In genomic region chr4:120725639-120726585, GRCh38 we compare ENCODE assay signal across 20 cellular contexts.
A peak's percentile ranks its signal among the peaks of the same experiment; 100 is the strongest.
DNase-seq lines count a peak whose midpoint lies in the region; ATAC-seq, FAIRE-seq and TF ChIP-seq lines count a peak whose summit lies in the region.
"Had no signal": no experiment of that assay in that cellular context is flagged by ENCODE, and none has a peak within 500 bp of the region (broad histone marks: within the 10 kb centered on the region; RNA-seq: fewer than 3 reads in every experiment).

No MANE protein-coding gene starts in this region.

- H3K23ac ChIP-seq in IMR-90 (ENCODE audit: low read depth, low read length) = no peak overlapping the region

- H3K9me3 Mint-ChIP-seq in GM23338 (no peaks in the 10 kb centered on the region), nephron (no peaks in the 10 kb centered on the region)

- H3K18ac ChIP-seq in IMR-90 (ENCODE audit: low read depth, low read length) = no peak overlapping the region

- no peak overlapping the region for H2BK20ac ChIP-seq in IMR-90 (ENCODE audit: low read depth, low read length)

- H2BK120ac ChIP-seq in IMR-90 (ENCODE audit: low read depth, low read length) = no peak overlapping the region

- no peak for FAIRE-seq in HepG2 (lab: Jason Lieb, UNC)
- FAIRE-seq: H54, HTR-8/SVneo had no signal

- no peak overlapping the region for H3K4me3 ChIP-seq in GM23338
- no peak overlapping the region for H3K4me3 ChIP-seq in IMR-90 (ENCODE audit: insufficient read depth, low read depth, low read length)
- H3K4me3 ChIP-seq in endocrine pancreas (ENCODE audit: control insufficient read depth, insufficient read depth, low read length) = no peak overlapping the region
- no peak overlapping the region for H3K4me3 ChIP-seq in HepG2 (replicated peaks in 1 of 3; ENCODE audit: insufficient read depth in 1 of 3, low read depth in 2 of 3, low read length in 3 of 3)
- no peak overlapping the region for H3K4me3 ChIP-seq in uterus
- H3K4me3 ChIP-seq: SK-N-MC had no signal

- POLR2A ChIA-PET in IMR-90 (lab: Charles Lee; ENCODE audit: unreplicated experiment) (no interaction called here), HepG2 (lab: Yijun Ruan, JAX) (no interaction called here)

- H3K27ac Mint-ChIP-seq in GM23338 = peak overlapping the region; percentile 12; the same call in 1 of the 2 replicates
- peak overlapping the region; percentile 7 to 37 (median 31) for H3K27ac Mint-ChIP-seq in nephron

- H3K4ac ChIP-seq in IMR-90 (ENCODE audit: low read depth, low read length) = no peak overlapping the region

- H3K9me1 ChIP-seq in IMR-90 (ENCODE audit: insufficient read depth, low read length) = peaks cover 3% of the 10 kb centered on the region; the same call in 1 of the 2 replicates

- H2AFZ ChIP-seq in GM23338 (no peak overlapping the region), IMR-90 (replicated peaks; ENCODE audit: low read length, poor library complexity) (no peak overlapping the region), HepG2 (ENCODE audit: low read length) (no peak overlapping the region)

- H3K9me3 ChIP-seq in IMR-90 (ENCODE audit: control insufficient read depth, insufficient read depth, low read length) (no peaks in the 10 kb centered on the region), endocrine pancreas (ENCODE audit: control insufficient read depth, low read length) (no peaks in the 10 kb centered on the region), HepG2 (ENCODE audit: low read length) (no peaks in the 10 kb centered on the region), uterus (no peaks in the 10 kb centered on the region)

- H2BK5ac ChIP-seq in IMR-90 (ENCODE audit: low read depth, low read length, poor library complexity, severe bottlenecking) = no peak overlapping the region

- DNase-seq in GM23338 (ENCODE audit: low spot score) (no peak), IMR-90 (no peak), HepG2 (ENCODE audit: low spot score) (no peak), NCI-H1436 (lab: John Stamatoyannopoulos, UW) (no peak), uterus (no peak)
- DNase-seq: ACHN, COR-L47, DMS153, NCI-H1436 treated with DMSO at 0.1 percent for 48 hours, NCI-H2081 treated with DMSO at 0.1 percent for 48 hours, NCI-H510A, NCI-H774 had no signal

- H4K8ac ChIP-seq in IMR-90 (ENCODE audit: low read depth in 2 of 2, low read length in 2 of 2) = no peak overlapping the region

- intact Hi-C loops in IMR-90 (cut with micrococcal nuclease) = no loop called here
- intact Hi-C loops in HepG2 (cut with micrococcal nuclease; ENCODE audit: unreplicated experiment) = no loop called here
- intact Hi-C loops in uterus (cut with DNase I; ENCODE audit: low total_unique reads) = no loop called here

- H3K79me2 ChIP-seq in GM23338 (replicated peaks; ENCODE audit: insufficient read depth) (no peaks in the 10 kb centered on the region), HepG2 (ENCODE audit: insufficient read depth, low read length) (no peaks in the 10 kb centered on the region)

- H3K14ac ChIP-seq in IMR-90 (replicated peaks; ENCODE audit: low read depth, low read length) = no peak overlapping the region

- H4K20me1 ChIP-seq in GM23338 (replicated peaks; ENCODE audit: insufficient read depth) (no peaks in the 10 kb centered on the region), IMR-90 (ENCODE audit: insufficient read depth, low read length) (no peaks in the 10 kb centered on the region), HepG2 (ENCODE audit: insufficient read depth, low read length) (no peaks in the 10 kb centered on the region)

- TF ChIP-seq RAD21 in IMR-90 (IDR thresholded peaks at IDR 0.05; ENCODE audit: low read length) (no peak), HepG2 (CRISPR knock-in tag; IDR thresholded peaks at IDR 0.05) (no peak)

- H2AK9ac ChIP-seq in IMR-90 (replicated peaks; ENCODE audit: low read depth, low read length, poor library complexity) = no peak overlapping the region

- H3K79me1 ChIP-seq in IMR-90 (ENCODE audit: low read depth in 1 of 2, low read length in 2 of 2) = no peaks in the 10 kb centered on the region

- peaks cover 3% of the 10 kb centered on the region for H3K27me3 Mint-ChIP-seq in GM23338 (ENCODE audit: insufficient read depth, low read depth, poor library complexity)
- H3K27me3 Mint-ChIP-seq in nephron (ENCODE audit: low read depth) = no peaks in the 10 kb centered on the region

- H3K27ac ChIP-seq in GM23338 (ENCODE audit: low read depth) (no peak overlapping the region), IMR-90 (ENCODE audit: insufficient read depth, low read length) (no peak overlapping the region), HepG2 (ENCODE audit: extremely low read length, insufficient read depth, low read length) (no peak overlapping the region), uterus (no peak overlapping the region)
- H3K27ac ChIP-seq: HL-60, SK-N-MC had no signal

- H3K4me1 Mint-ChIP-seq in GM23338 (peaks cover 37% of the 10 kb centered on the region), nephron (peaks cover 10% of the 10 kb centered on the region)

- no TSS peak for BruUV-seq in IMR-90 (replicated peaks; lab: Mats Ljungman, UMichigan)
- no TSS peak for BruUV-seq in HepG2 (replicated peaks; lab: Mats Ljungman, UMichigan)

- dilution Hi-C loops in IMR-90 (cut with HindIII; ENCODE audit: low sequenced_read_pairs, unreplicated experiment) = no loop called here

- no peaks in the 10 kb centered on the region for H3F3A ChIP-seq in GM23338 (replicated peaks; ENCODE audit: low read depth)

- no CpG with 5 or more reads among the region's 6 CpGs for WGBS in IMR-90 (ENCODE audit: extremely low coverage in 2 of 2, insufficient read length in 1 of 2), 2 experiments
- 1% methylated on average over 6 of the region's 6 CpGs for WGBS in HepG2 (ENCODE audit: low lambda C conversion rate)

- CTCF ChIA-PET in IMR-90 (lab: Yijun Ruan, JAX) = interaction anchor here (1.0 kb wide), 1 partner anchor 9 kb away, joined by 4 read pairs; no protein-coding TSS in a partner anchor
- CTCF ChIA-PET in HepG2 (lab: Yijun Ruan, JAX; ENCODE audit: low intra/inter-chr PET ratio, low total read pairs) = no interaction called here

- ATAC-seq in GM23338 (no peak; the same call in 2 of the 3 replicates), IMR-90 (ENCODE audit: low read depth) (peak; percentile 37), HepG2 (no peak), HG02623 (IDR thresholded peaks at IDR 0.05; ENCODE audit: unreplicated experiment) (no peak)
- ATAC-seq: Panc1 had no signal

- in situ Hi-C loops in IMR-90 (cut with MboI; ENCODE audit: low sequenced_read_pairs) (no loop called here), HepG2 (cut with HindIII; ENCODE audit: extremely low pct_ligation_motif_present, low pct_unique_long_range_greater_than_20kb) (no loop called here)

- H3K36me3 ChIP-seq in GM23338 (ENCODE audit: insufficient read depth) (no peaks in the 10 kb centered on the region), IMR-90 (ENCODE audit: control insufficient read depth, insufficient read depth, low read length) (no peaks in the 10 kb centered on the region), endocrine pancreas (ENCODE audit: control insufficient read depth, insufficient read depth, low read length) (no peaks in the 10 kb centered on the region), HepG2 (replicated peaks in 1 of 2; ENCODE audit: control insufficient read depth in 1 of 2, insufficient read depth in 2 of 2, low read length in 2 of 2) (no peaks in the 10 kb centered on the region), uterus (no peaks in the 10 kb centered on the region)

- H3K4me3 Mint-ChIP-seq in GM23338 (no peak overlapping the region), nephron (no peak overlapping the region)

- TF ChIP-seq CTCF in GM23338 (conservative IDR thresholded peaks at IDR 0.05; ENCODE audit: low read depth in 2 of 2) = no peak
- TF ChIP-seq CTCF in IMR-90 (conservative IDR thresholded peaks at IDR 0.05; ENCODE audit: low read depth, low read length) = no peak
- TF ChIP-seq CTCF in nephron (IDR thresholded peaks at IDR 0.05; ENCODE audit: unreplicated experiment in 3 of 3) = no peak
- no peak for TF ChIP-seq CTCF in HepG2 (CRISPR knock-in tag; IDR thresholded peaks at IDR 0.05)
- TF ChIP-seq CTCF in uterus (IDR thresholded peaks at IDR 0.05) = no peak

- no peak overlapping the region for H3K9ac ChIP-seq in IMR-90 (ENCODE audit: low read depth, low read length)
- peak overlapping the region; percentile 17 for H3K9ac ChIP-seq in endocrine pancreas (ENCODE audit: control insufficient read depth, insufficient read depth, low read length)
- H3K9ac ChIP-seq in HepG2 (ENCODE audit: insufficient read depth, low read depth, low read length) = no peak overlapping the region

- H3K56ac ChIP-seq in IMR-90 (ENCODE audit: extremely low read depth, insufficient read depth, low read length) = no peak overlapping the region

- TF ChIP-seq POLR2A in IMR-90 (IDR thresholded peaks at IDR 0.05; ENCODE audit: low read depth, low read length) = no peak
- no peak for TF ChIP-seq POLR2A in HepG2 (IDR thresholded peaks at IDR 0.05; ENCODE audit: insufficient read depth in 1 of 2, low read depth in 2 of 2, low read length in 2 of 2)
- no peak for TF ChIP-seq POLR2A in uterus (IDR thresholded peaks at IDR 0.05)

- H3K4me2 ChIP-seq in GM23338 (no peak overlapping the region), IMR-90 (ENCODE audit: low read depth, low read length) (no peak overlapping the region), HepG2 (ENCODE audit: low read depth, low read length) (no peak overlapping the region)

- H4K5ac ChIP-seq in IMR-90 (ENCODE audit: low read depth, low read length) = no peak overlapping the region; the same call in 1 of the 2 replicates

- H2BK15ac ChIP-seq in IMR-90 (ENCODE audit: low read depth, low read length) = no peak overlapping the region

- no peak overlapping the region; the same call in 1 of the 2 replicates for H2AK5ac ChIP-seq in IMR-90 (ENCODE audit: low read depth, low read length)

- H3K27me3 ChIP-seq in GM23338 (ENCODE audit: insufficient read depth) = no peaks in the 10 kb centered on the region
- no peaks in the 10 kb centered on the region for H3K27me3 ChIP-seq in IMR-90 (ENCODE audit: control insufficient read depth, insufficient read depth, low read length)
- H3K27me3 ChIP-seq in endocrine pancreas (ENCODE audit: control insufficient read depth, insufficient read depth, low read length) = no peaks in the 10 kb centered on the region
- no peaks in the 10 kb centered on the region for H3K27me3 ChIP-seq in HepG2 (ENCODE audit: control insufficient read depth in 1 of 2, insufficient read depth in 2 of 2, low read length in 2 of 2)
- no peaks in the 10 kb centered on the region for H3K27me3 ChIP-seq in uterus

- H3K4me1 ChIP-seq in GM23338 (ENCODE audit: insufficient read depth) = peaks cover 29% of the 10 kb centered on the region
- no peaks in the 10 kb centered on the region for H3K4me1 ChIP-seq in IMR-90 (ENCODE audit: control insufficient read depth, insufficient read depth, low read length)
- peaks cover 13% of the 10 kb centered on the region for H3K4me1 ChIP-seq in endocrine pancreas (ENCODE audit: control insufficient read depth, insufficient read depth, low read length)
- H3K4me1 ChIP-seq in HepG2 (ENCODE audit: insufficient read depth, low read length) = no peaks in the 10 kb centered on the region
- H3K4me1 ChIP-seq in uterus = no peaks in the 10 kb centered on the region

- no peaks in the 10 kb centered on the region; the same call in 2 of the 3 replicates for H3K36me3 Mint-ChIP-seq in GM23338 (ENCODE audit: low read depth)
- H3K36me3 Mint-ChIP-seq in nephron (ENCODE audit: low read depth) = peaks cover 1% of the 10 kb centered on the region

- no peaks in the 10 kb centered on the region for H3K9me2 ChIP-seq in GM23338 (ENCODE audit: insufficient read depth)

- no peak for TF ChIP-seq EP300 in HepG2 (IDR thresholded peaks at IDR 0.05; ENCODE audit: low read depth in 2 of 2, low read length in 2 of 2)
- no peak for TF ChIP-seq EP300 in HepG2 (CRISPR knock-in tag; IDR thresholded peaks at IDR 0.05; ENCODE audit: borderline replicate concordance)

- H4K91ac ChIP-seq in IMR-90 (ENCODE audit: insufficient read depth, low read depth, low read length) = no peak overlapping the region
